In genomic region chr12:25387136-25388050, GRCh38 we compare ENCODE assay signal across 8 cellular contexts.
A peak's percentile ranks its signal among the peaks of the same experiment; 100 is the strongest.
DNase-seq lines count a peak whose midpoint lies in the region; ATAC-seq lines count a peak whose summit lies in the region.

No MANE protein-coding gene starts in this region.

- peak; percentile 20 for ATAC-seq in activated CD8-positive, alpha-beta T cell treated with anti-CD3 and anti-CD28 coated beads, Interleukin-2, amount 10 ng/mL, durations not matched to agents 7 days and 5 days
- ATAC-seq in effector memory CD8-positive, alpha-beta T cell (replicated peaks): peak; percentile 11
- no peak for ATAC-seq in GM21619 (IDR thresholded peaks at IDR 0.05; ENCODE audit: unreplicated experiment)

- DNase-seq in GM04503 (ENCODE audit: low read depth) (peak; percentile 44), HS-27A (ENCODE audit: low read depth) (peak; percentile 94), NCI-H82 (lab: John Stamatoyannopoulos, UW) (peak; percentile 94), medulla oblongata (ENCODE audit: extremely low spot score) (peak; percentile 97)
- DNase-seq in activated CD8-positive, alpha-beta T cell treated with anti-CD3 and anti-CD28 coated beads, Interleukin-2, amount 10 ng/mL, durations not matched to agents 7 days and 5 days: peak; percentile 90
- peak; percentile 83 to 85 (median 84) for DNase-seq in effector memory CD8-positive, alpha-beta T cell
- DNase-seq in stimulated activated CD4-positive, alpha-beta T cell treated with anti-CD3 and anti-CD28 coated beads, TNF-alpha, amount 100 ng/mL, for 24 hours (ENCODE audit: low read depth in 3 of 3): peak; percentile 43 to 72 (median 61)

- H3K36me3 Mint-ChIP-seq in activated CD8-positive, alpha-beta T cell treated with anti-CD3 and anti-CD28 coated beads, Interleukin-2, amount 10 ng/mL, durations not matched to agents 7 days and 5 days (ENCODE audit: low read depth): peaks cover 16% of the 10 kb centered on the region
- peaks cover 33% of the 10 kb centered on the region for H3K36me3 Mint-ChIP-seq in effector memory CD8-positive, alpha-beta T cell (ENCODE audit: insufficient read depth)

- H3K9me3 Mint-ChIP-seq in activated CD8-positive, alpha-beta T cell treated with anti-CD3 and anti-CD28 coated beads, Interleukin-2, amount 10 ng/mL, durations not matched to agents 7 days and 5 days (ENCODE audit: insufficient read depth): no peaks in the 10 kb centered on the region
- no peaks in the 10 kb centered on the region for H3K9me3 Mint-ChIP-seq in effector memory CD8-positive, alpha-beta T cell

- POLR2A ChIA-PET in activated CD8-positive, alpha-beta T cell treated with anti-CD3 and anti-CD28 coated beads, Interleukin-2, amount 10 ng/mL, durations not matched to agents 7 days and 5 days (lab: Charles Lee): interaction anchor here (0.6 to 1.4 kb wide), 6 partner anchors 45 to 1446 kb away, joined by 3 to 4 read pairs (median 3); partner anchors contain the start of gene ITPR2

- peak overlapping the region; percentile 90 for H3K4me3 Mint-ChIP-seq in activated CD8-positive, alpha-beta T cell treated with anti-CD3 and anti-CD28 coated beads, Interleukin-2, amount 10 ng/mL, durations not matched to agents 7 days and 5 days
- H3K4me3 Mint-ChIP-seq in effector memory CD8-positive, alpha-beta T cell: peak overlapping the region; percentile 96

- peak overlapping the region; percentile 99 for H3K27ac Mint-ChIP-seq in activated CD8-positive, alpha-beta T cell treated with anti-CD3 and anti-CD28 coated beads, Interleukin-2, amount 10 ng/mL, durations not matched to agents 7 days and 5 days
- peak overlapping the region; percentile 100 for H3K27ac Mint-ChIP-seq in effector memory CD8-positive, alpha-beta T cell

- peaks cover 53% of the 10 kb centered on the region for H3K4me1 Mint-ChIP-seq in activated CD8-positive, alpha-beta T cell treated with anti-CD3 and anti-CD28 coated beads, Interleukin-2, amount 10 ng/mL, durations not matched to agents 7 days and 5 days (ENCODE audit: low read depth)
- peaks cover 30 to 35% of the 10 kb centered on the region in 2 donors for H3K4me1 Mint-ChIP-seq in effector memory CD8-positive, alpha-beta T cell (ENCODE audit: low read depth in 2 of 2)

- H3K27me3 Mint-ChIP-seq in activated CD8-positive, alpha-beta T cell treated with anti-CD3 and anti-CD28 coated beads, Interleukin-2, amount 10 ng/mL, durations not matched to agents 7 days and 5 days (ENCODE audit: low read depth): no peaks in the 10 kb centered on the region
- no peaks in the 10 kb centered on the region for H3K27me3 Mint-ChIP-seq in effector memory CD8-positive, alpha-beta T cell

- CTCF ChIA-PET in activated CD8-positive, alpha-beta T cell treated with anti-CD3 and anti-CD28 coated beads, Interleukin-2, amount 10 ng/mL, durations not matched to agents 7 days and 5 days (lab: Charles Lee): interaction anchor here (0.6 to 2.9 kb wide), 37 partner anchors 14 to 642 kb away, joined by 3 to 17 read pairs (median 4); no protein-coding TSS in a partner anchor

Comparison
In these comparisons a context has a peak if more than half of its experiments do, and no peak if none do; other contexts are left out.
1. DNase-seq: peak in every context shown above with its lines; median percentile 97 in medulla oblongata; 94 in HS-27A; 94 in NCI-H82; 90 in activated CD8-positive, alpha-beta T cell treated with anti-CD3 and anti-CD28 coated beads, Interleukin-2, amount 10 ng/mL, durations not matched to agents 7 days and 5 days; 84 in effector memory CD8-positive, alpha-beta T cell; 61 in stimulated activated CD4-positive, alpha-beta T cell treated with anti-CD3 and anti-CD28 coated beads, TNF-alpha, amount 100 ng/mL, for 24 hours; 44 in GM04503.